Comparison of ENCODE assay signal across 9 cellular contexts in the genomic region with DNA sequence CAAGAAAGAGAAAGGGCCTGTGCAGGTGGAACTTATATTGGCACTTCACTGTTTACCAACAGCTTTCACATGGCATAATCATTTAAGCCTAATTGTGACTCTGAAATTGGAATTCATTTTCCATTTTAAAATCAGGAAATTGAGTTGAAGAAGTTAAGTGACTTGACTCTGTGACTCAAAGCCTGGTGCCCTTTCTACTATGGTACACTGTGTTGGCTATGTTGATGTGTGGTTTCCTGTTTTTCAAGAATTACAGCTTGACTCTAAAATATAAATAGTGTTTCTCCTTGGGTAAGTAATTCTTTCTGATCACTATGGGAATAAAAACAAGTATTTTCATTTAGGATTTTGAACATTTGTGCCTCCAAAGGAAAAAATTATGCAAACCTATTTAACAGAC. TPM values are rescaled to one million over a fixed set of nuclear protein-coding genes. Genes with fewer than 3 reads are reported as not detected.
DNase-seq lines count a peak whose midpoint lies in the region; ATAC-seq, FAIRE-seq and TF ChIP-seq lines count a peak whose summit lies in the region.
"Had no signal": no experiment of that assay in that cellular context is flagged by ENCODE, and none has a peak within 500 bp of the region (broad histone marks: within the 10 kb centered on the region; RNA-seq: fewer than 3 reads in every experiment).

No MANE protein-coding gene starts in this region.

- no peak overlapping the region for H4K91ac ChIP-seq in neuronal stem cell (ENCODE audit: low read depth, low read length, poor library complexity)

- H3K36me3 Mint-ChIP-seq in activated T-cell treated with anti-CD3 and anti-CD28 coated beads, Interleukin-2, amount 50 U/mL, for 4 hours (ENCODE audit: insufficient read depth), result peaks cover 2% of the 10 kb centered on the region
- peaks cover 10% of the 10 kb centered on the region for H3K36me3 Mint-ChIP-seq in activated CD8-positive, alpha-beta T cell treated with anti-CD3 and anti-CD28 coated beads, Interleukin-2, amount 10 ng/mL, durations not matched to agents 7 days and 5 days (ENCODE audit: low read depth)

- H3K4me1 ChIP-seq in kidney (ENCODE audit: control insufficient read depth in 1 of 2, insufficient read depth in 1 of 2, low read depth in 1 of 2, low read length in 2 of 2), result peaks cover 21 to 25% of the 10 kb centered on the region in 2 donors
- peaks cover 37 to 70% (median 66%) of the 10 kb centered on the region in 4 donors for H3K4me1 ChIP-seq in transverse colon
- H3K4me1 ChIP-seq in mucosa of descending colon (ENCODE audit: low read depth), result peaks cover 52% of the 10 kb centered on the region
- H3K4me1 ChIP-seq in neuronal stem cell (ENCODE audit: control insufficient read depth in 2 of 2, insufficient read depth in 1 of 2, low read depth in 1 of 2, low read length in 2 of 2), result peaks cover 0 to 1% of the 10 kb centered on the region in 2 donors

- no peak overlapping the region for H2AK5ac ChIP-seq in neuronal stem cell (ENCODE audit: low read depth, low read length)

- H3K27ac ChIP-seq in kidney (ENCODE audit: low read depth in 2 of 2, low read length in 2 of 2) (peak overlapping the region in 1 of 2 donors; percentile 59), transverse colon (peak overlapping the region; percentile 99 to 100 (median 99)), neuronal stem cell (replicated peaks; ENCODE audit: low read length) (no peak overlapping the region)

- H3K4me2 ChIP-seq in neuronal stem cell (ENCODE audit: insufficient read depth, low read length, poor library complexity, severe bottlenecking), result no peak overlapping the region

- H2BK5ac ChIP-seq in neuronal stem cell (ENCODE audit: low read length), result no peak overlapping the region

- peaks cover 63% of the 10 kb centered on the region for H3K4me1 Mint-ChIP-seq in activated T-cell treated with anti-CD3 and anti-CD28 coated beads, Interleukin-2, amount 50 U/mL, for 4 hours (ENCODE audit: low read depth)
- peaks cover 42% of the 10 kb centered on the region for H3K4me1 Mint-ChIP-seq in activated CD8-positive, alpha-beta T cell treated with anti-CD3 and anti-CD28 coated beads, Interleukin-2, amount 10 ng/mL, durations not matched to agents 7 days and 5 days (ENCODE audit: low read depth)

- TF ChIP-seq EP300 in transverse colon (IDR thresholded peaks at IDR 0.05; ENCODE audit: low read depth), result no peak

- H3K14ac ChIP-seq in neuronal stem cell (ENCODE audit: low read length), result no peak overlapping the region

- H2AFZ ChIP-seq in neuronal stem cell (ENCODE audit: low read length), result no peak overlapping the region

- no peak overlapping the region for H3K9ac ChIP-seq in kidney (ENCODE audit: low read length in 2 of 2)
- no peak overlapping the region for H3K9ac ChIP-seq in neuronal stem cell (ENCODE audit: low read depth, low read length, poor library complexity)

- no peak for DNase-seq in activated T-cell treated with anti-CD3 and anti-CD28 coated beads, Interleukin-2, amount 50 U/mL, for 4 hours
- no peak for DNase-seq in activated T-cell treated with anti-CD3 and anti-CD28 coated beads for 4 hours
- DNase-seq in activated CD8-positive, alpha-beta T cell treated with anti-CD3 and anti-CD28 coated beads, Interleukin-2, amount 10 ng/mL, durations not matched to agents 7 days and 5 days, result no peak
- no peak for DNase-seq in kidney
- DNase-seq in transverse colon, result no peak
- DNase-seq in mucosa of descending colon, result no peak
- no peak for DNase-seq in neuronal stem cell (ENCODE audit: low spot score)
- DNase-seq: BE2C had no signal

- no peak overlapping the region for H3K23ac ChIP-seq in neuronal stem cell (ENCODE audit: low read depth, low read length, poor library complexity)

- no peak overlapping the region for H2BK15ac ChIP-seq in neuronal stem cell (ENCODE audit: low read length)

- no peaks in the 10 kb centered on the region for H3K27me3 ChIP-seq in transverse colon
- peaks cover 0 to 2% (median 0%) of the 10 kb centered on the region in 3 experiments for H3K27me3 ChIP-seq in neuronal stem cell (ENCODE audit: control insufficient read depth in 3 of 3, insufficient read depth in 3 of 3, low read depth in 1 of 3, low read length in 3 of 3)
- H3K27me3 ChIP-seq: BE2C had no signal

- H3K9me3 ChIP-seq in kidney (ENCODE audit: control insufficient read depth in 1 of 2, low read length in 2 of 2) (no peaks in the 10 kb centered on the region), transverse colon (no peaks in the 10 kb centered on the region), mucosa of descending colon (no peaks in the 10 kb centered on the region), neuronal stem cell (replicated peaks in 1 of 2; ENCODE audit: control insufficient read depth in 2 of 2, insufficient read depth in 1 of 2, low read depth in 1 of 2, low read length in 2 of 2) (no peaks in the 10 kb centered on the region)
- H3K9me3 ChIP-seq: BE2C had no signal

- no peak for TF ChIP-seq POLR2A in transverse colon (IDR thresholded peaks at IDR 0.05)

- intact Hi-C loops in kidney (cut with DNase I), result no loop called here
- intact Hi-C loops in transverse colon (cut with DNase I; ENCODE audit: low total_unique reads), result loop anchor here (10.0 kb wide), 1 partner anchor 166 kb away; no protein-coding TSS in a partner anchor
- intact Hi-C loops in mucosa of descending colon (cut with DNase I, micrococcal nuclease), result loop anchor here (5.0 to 10.0 kb wide), 2 partner anchors 66 to 73 kb away; no protein-coding TSS in a partner anchor

- no peak for ATAC-seq in activated T-cell treated with anti-CD3 and anti-CD28 coated beads, Interleukin-2, amount 50 U/mL, for 4 hours
- no peak for ATAC-seq in activated CD8-positive, alpha-beta T cell treated with anti-CD3 and anti-CD28 coated beads, Interleukin-2, amount 10 ng/mL, durations not matched to agents 7 days and 5 days
- ATAC-seq in mucosa of descending colon (no peak), HG02610 (IDR thresholded peaks at IDR 0.05; ENCODE audit: unreplicated experiment) (no peak)

- POLR2A ChIA-PET in activated CD8-positive, alpha-beta T cell treated with anti-CD3 and anti-CD28 coated beads, Interleukin-2, amount 10 ng/mL, durations not matched to agents 7 days and 5 days (lab: Charles Lee), result interaction anchor here (1.5 to 7.6 kb wide), 2 partner anchors 17 to 68 kb away, joined by 4 to 209 read pairs; no protein-coding TSS in a partner anchor

- no peak overlapping the region for H2BK12ac ChIP-seq in neuronal stem cell (ENCODE audit: low read length)

- in situ Hi-C loops in transverse colon (cut with MboI; ENCODE audit: low pct_ligation_motif_present in 1 of 4, low pct_unique_long_range_greater_than_20kb in 1 of 4, low sequenced_read_pairs in 3 of 4), result loop anchor here in 2 of 4 donors (5.0 to 10.0 kb wide), 2 partner anchors 66 to 68 kb away; no protein-coding TSS in a partner anchor

- no peak overlapping the region for H3K18ac ChIP-seq in neuronal stem cell (ENCODE audit: low read length)

- CTCF ChIA-PET in activated CD8-positive, alpha-beta T cell treated with anti-CD3 and anti-CD28 coated beads, Interleukin-2, amount 10 ng/mL, durations not matched to agents 7 days and 5 days (lab: Charles Lee), result interaction anchor here (0.9 to 3.6 kb wide), 5 partner anchors 17 to 154 kb away, joined by 3 to 17 read pairs (median 3); no protein-coding TSS in a partner anchor

- TF ChIP-seq CTCF in kidney (IDR thresholded peaks at IDR 0.05; ENCODE audit: borderline replicate concordance, extremely low read depth, insufficient read depth) (no peak), transverse colon (IDR thresholded peaks at IDR 0.05) (no peak), mucosa of descending colon (IDR thresholded peaks at IDR 0.05) (no peak)

- H3K4ac ChIP-seq in neuronal stem cell (ENCODE audit: low read length), result no peak overlapping the region

- no peak overlapping the region for H2BK120ac ChIP-seq in neuronal stem cell (ENCODE audit: low read depth, low read length)

- H3K79me1 ChIP-seq in neuronal stem cell (ENCODE audit: low read depth, low read length), result peaks cover 1% of the 10 kb centered on the region

- H3K4me3 ChIP-seq in kidney (ENCODE audit: low read length in 2 of 2) (peak overlapping the region; percentile 6 to 12), transverse colon (peak overlapping the region in 1 of 4 donors; percentile 8), mucosa of descending colon (no peak overlapping the region), neuronal stem cell (ENCODE audit: low read length in 2 of 2) (no peak overlapping the region)

- no peaks in the 10 kb centered on the region for H3K36me3 ChIP-seq in kidney (ENCODE audit: control insufficient read depth in 1 of 2, insufficient read depth in 2 of 2, low read length in 2 of 2)
- no peaks in the 10 kb centered on the region for H3K36me3 ChIP-seq in transverse colon
- no peaks in the 10 kb centered on the region for H3K36me3 ChIP-seq in mucosa of descending colon (ENCODE audit: low read depth)
- no peaks in the 10 kb centered on the region for H3K36me3 ChIP-seq in neuronal stem cell (replicated peaks in 1 of 2; ENCODE audit: control insufficient read depth in 2 of 2, insufficient read depth in 2 of 2, low read length in 2 of 2)
- H3K36me3 ChIP-seq: BE2C had no signal

- FAIRE-seq in kidney (lab: Jason Lieb, UNC), result no peak

- H3K27me3 Mint-ChIP-seq in activated T-cell treated with anti-CD3 and anti-CD28 coated beads, Interleukin-2, amount 50 U/mL, for 4 hours (ENCODE audit: low read depth), result no peaks in the 10 kb centered on the region
- H3K27me3 Mint-ChIP-seq in activated CD8-positive, alpha-beta T cell treated with anti-CD3 and anti-CD28 coated beads, Interleukin-2, amount 10 ng/mL, durations not matched to agents 7 days and 5 days (ENCODE audit: low read depth), result no peaks in the 10 kb centered on the region

- H3K4me3 Mint-ChIP-seq in activated T-cell treated with anti-CD3 and anti-CD28 coated beads, Interleukin-2, amount 50 U/mL, for 4 hours, result peak overlapping the region; percentile 19
- H3K4me3 Mint-ChIP-seq in activated CD8-positive, alpha-beta T cell treated with anti-CD3 and anti-CD28 coated beads, Interleukin-2, amount 10 ng/mL, durations not matched to agents 7 days and 5 days, result peak overlapping the region; percentile 53

- no peaks in the 10 kb centered on the region for H3K9me3 Mint-ChIP-seq in activated T-cell treated with anti-CD3 and anti-CD28 coated beads, Interleukin-2, amount 50 U/mL, for 4 hours
- H3K9me3 Mint-ChIP-seq in activated CD8-positive, alpha-beta T cell treated with anti-CD3 and anti-CD28 coated beads, Interleukin-2, amount 10 ng/mL, durations not matched to agents 7 days and 5 days (ENCODE audit: insufficient read depth), result no peaks in the 10 kb centered on the region

- peak overlapping the region; percentile 66 for H3K27ac Mint-ChIP-seq in activated CD8-positive, alpha-beta T cell treated with anti-CD3 and anti-CD28 coated beads, Interleukin-2, amount 10 ng/mL, durations not matched to agents 7 days and 5 days

- no peak overlapping the region for H4K8ac ChIP-seq in neuronal stem cell (ENCODE audit: low read depth, low read length)

RNA-seq across cellular contexts. Expression of gene AFF1, which starts 4.3 kb away (rescaled TPM):
- 10 to 100 TPM; 20.0 to 35.5 (median 26.5) TPM for total RNA-seq in activated T-cell treated with anti-CD3 and anti-CD28 coated beads, Interleukin-2, amount 50 U/mL, for 4 hours
- total RNA-seq in activated CD8-positive, alpha-beta T cell treated with anti-CD3 and anti-CD28 coated beads, Interleukin-2, amount 10 ng/mL, durations not matched to agents 7 days and 5 days, result 10 to 100 TPM; 47.8 to 51.6 TPM
- total RNA-seq in kidney (187 TPM), transverse colon (100 to 1,000 TPM in 1 of 4 donors, 10 to 100 TPM in 3; 77.1 to 151 (median 97.0) TPM), mucosa of descending colon (100 to 1,000 TPM in 2 of 3 donors, 10 to 100 TPM in 1; 84.0 to 150 (median 120) TPM)
- polyA plus RNA-seq in kidney (ENCODE audit: insufficient read depth, low read depth, low replicate concordance), result 13.4 TPM
- 21.2 TPM for polyA plus RNA-seq in neuronal stem cell (2013, experiment 1 of 2)
- 23.7 TPM for polyA plus RNA-seq in neuronal stem cell (2013, experiment 2 of 2)

RNA-seq across cellular contexts. Expression of gene C4orf36, which starts 46.9 kb away (rescaled TPM):
- not detected for total RNA-seq in activated T-cell treated with anti-CD3 and anti-CD28 coated beads, Interleukin-2, amount 50 U/mL, for 4 hours
- under 1 TPM in 1 of 2 experiments, not detected in 1; 0.37 TPM for total RNA-seq in activated CD8-positive, alpha-beta T cell treated with anti-CD3 and anti-CD28 coated beads, Interleukin-2, amount 10 ng/mL, durations not matched to agents 7 days and 5 days
- total RNA-seq in kidney (2.0 TPM), transverse colon (under 1 TPM in 2 of 4 donors, not detected in 2; 0.27 to 0.32 TPM), mucosa of descending colon (under 1 TPM; 0.67 to 0.96 (median 0.85) TPM)
- not detected for polyA plus RNA-seq in kidney (ENCODE audit: insufficient read depth, low read depth, low replicate concordance)
- polyA plus RNA-seq in neuronal stem cell (2013, experiment 1 of 2), result 1.6 TPM
- 2.2 TPM for polyA plus RNA-seq in neuronal stem cell (2013, experiment 2 of 2)

Comparison
In these comparisons a context has a peak if more than half of its experiments do, and no peak if none do; other contexts are left out.
1. H3K4me3 ChIP-seq: peak in kidney (2 of 2); none in mucosa of descending colon (single experiment) and neuronal stem cell (0 of 2).